13 cellular contexts compared by ENCODE assay signal in the genomic region with DNA sequence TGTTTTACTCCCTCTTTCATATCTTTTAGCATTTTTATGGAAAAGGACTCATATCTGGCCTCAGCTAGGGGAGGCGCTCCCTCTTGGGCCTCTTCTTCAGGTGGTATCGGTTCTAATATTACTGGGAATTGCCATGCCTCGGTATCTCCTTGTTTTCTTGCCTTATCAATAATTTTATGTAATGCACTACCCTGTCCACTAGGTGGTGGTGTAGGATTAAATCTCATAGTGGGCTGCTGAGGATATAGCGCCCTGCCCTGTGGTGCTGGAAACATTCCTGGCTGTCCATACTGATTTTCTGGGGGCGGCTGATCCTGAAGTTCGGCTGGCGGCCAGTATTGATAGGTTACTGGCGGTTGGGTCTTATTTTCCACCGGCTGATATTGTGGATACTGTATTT. TPM values are rescaled to one million over a fixed set of nuclear protein-coding genes. Genes with fewer than 3 reads are reported as not detected.
A peak's percentile ranks its signal among the peaks of the same experiment; 100 is the strongest.
DNase-seq lines count a peak whose midpoint lies in the region; TF ChIP-seq lines count a peak whose summit lies in the region.
"Had no signal": no experiment of that assay in that cellular context is flagged by ENCODE, and none has a peak within 500 bp of the region (broad histone marks: within the 10 kb centered on the region; RNA-seq: fewer than 3 reads in every experiment).

No MANE protein-coding gene starts in this region.

- H3K4me3 Mint-ChIP-seq in MCF 10A (ENCODE audit: unreplicated experiment): no peak overlapping the region

- no TSS peak for BruUV-seq in MCF 10A (replicated peaks; lab: Mats Ljungman, UMichigan)

- H2AFZ ChIP-seq in OCI-LY3 (ENCODE audit: low read depth, low read length): no peak overlapping the region

- H3K4me1 ChIP-seq in breast epithelium (no peaks in the 10 kb centered on the region), OCI-LY3 (ENCODE audit: low read length) (no peaks in the 10 kb centered on the region), left ventricle myocardium inferior (no peaks in the 10 kb centered on the region)
- H3K4me1 ChIP-seq: colonic mucosa, pancreas had no signal

- H3K27ac Mint-ChIP-seq in MCF 10A (ENCODE audit: low read depth, unreplicated experiment): no peak overlapping the region
- H3K27ac Mint-ChIP-seq: IgD-negative memory B cell had no signal

- TF ChIP-seq POLR2A in breast epithelium (IDR thresholded peaks at IDR 0.05): no peak

- peak; percentile 27 for TF ChIP-seq CTCF in MCF 10A (IDR thresholded peaks at IDR 0.05; ENCODE audit: unreplicated experiment)
- TF ChIP-seq CTCF in breast epithelium (IDR thresholded peaks at IDR 0.05): no peak
- peak; percentile 29 for TF ChIP-seq CTCF in OCI-LY3 (IDR thresholded peaks at IDR 0.05; ENCODE audit: low read depth, low read length)
- TF ChIP-seq CTCF in fibroblast of mammary gland (conservative IDR thresholded peaks at IDR 0.05; ENCODE audit: control insufficient read depth, insufficient read depth, low read depth, low read length): peak; percentile 13
- no peak for TF ChIP-seq CTCF in left ventricle myocardium inferior (IDR thresholded peaks at IDR 0.05; ENCODE audit: borderline replicate concordance)

- CTCF ChIA-PET in MCF 10A (lab: Yijun Ruan, JAX): interaction anchor here (0.6 kb wide), 1 partner anchor 12 kb away, joined by 3 read pairs; no protein-coding TSS in a partner anchor

- no peaks in the 10 kb centered on the region for H4K20me1 ChIP-seq in OCI-LY3 (ENCODE audit: insufficient read depth, low read length)

- no peak overlapping the region for H3K27ac ChIP-seq in breast epithelium
- H3K27ac ChIP-seq in OCI-LY3 (ENCODE audit: low read length): no peak overlapping the region
- no peak overlapping the region for H3K27ac ChIP-seq in left ventricle myocardium inferior (replicated peaks)
- H3K27ac ChIP-seq: colonic mucosa, pancreas had no signal

- no peaks in the 10 kb centered on the region for H3K79me2 ChIP-seq in OCI-LY3 (ENCODE audit: low read length)

- peaks cover 56% of the 10 kb centered on the region for H3K36me3 Mint-ChIP-seq in MCF 10A (ENCODE audit: insufficient read depth, unreplicated experiment)

- DNase-seq in MCF 10A (ENCODE audit: unreplicated experiment): no peak
- DNase-seq in breast epithelium (ENCODE audit: low spot score in 2 of 2): no peak
- no peak for DNase-seq in fibroblast of mammary gland (ENCODE audit: low read depth)
- no peak for DNase-seq in Kasumi-1 (lab: John Stamatoyannopoulos, UW)
- no peak for DNase-seq in GDM1 (lab: John Stamatoyannopoulos, UW)
- DNase-seq in left ventricle myocardium inferior: no peak
- DNase-seq in activated CD4-positive, alpha-beta T cell treated with anti-CD3 and anti-CD28 coated beads, Interleukin-2, amount 50 U/mL, for 1 hour: no peak
- DNase-seq: colonic mucosa, NCI-H187, NCI-H774, pancreas had no signal

- POLR2A ChIA-PET in MCF 10A (lab: Yijun Ruan, JAX): no interaction called here

- no peak overlapping the region for H3K4me3 ChIP-seq in breast epithelium
- H3K4me3 ChIP-seq in OCI-LY3 (ENCODE audit: low read length): no peak overlapping the region
- no peak overlapping the region for H3K4me3 ChIP-seq in fibroblast of mammary gland (ENCODE audit: control insufficient read depth, low read depth, low read length)
- H3K4me3 ChIP-seq in left ventricle myocardium inferior: no peak overlapping the region
- H3K4me3 ChIP-seq: colonic mucosa, pancreas had no signal

- H3K36me3 ChIP-seq in breast epithelium: no peaks in the 10 kb centered on the region
- H3K36me3 ChIP-seq in OCI-LY3 (replicated peaks; ENCODE audit: low read depth, low read length): peaks cover 27% of the 10 kb centered on the region
- H3K36me3 ChIP-seq in left ventricle myocardium inferior: peaks cover 91% of the 10 kb centered on the region
- H3K36me3 ChIP-seq: colonic mucosa had no signal

- H3K27me3 ChIP-seq in breast epithelium (no peaks in the 10 kb centered on the region), OCI-LY3 (ENCODE audit: low read depth, low read length) (no peaks in the 10 kb centered on the region), left ventricle myocardium inferior (ENCODE audit: low read depth) (no peaks in the 10 kb centered on the region)
- H3K27me3 ChIP-seq: colonic mucosa, pancreas had no signal

- no peak overlapping the region for H3K4me2 ChIP-seq in OCI-LY3 (ENCODE audit: low read length)

- peaks cover 93 to 97% of the 10 kb centered on the region in 2 donors for H3K9me3 ChIP-seq in breast epithelium
- peaks cover 28% of the 10 kb centered on the region for H3K9me3 ChIP-seq in OCI-LY3 (ENCODE audit: insufficient read depth, low read length)
- peaks cover 99% of the 10 kb centered on the region for H3K9me3 ChIP-seq in left ventricle myocardium inferior (replicated peaks)
- H3K9me3 ChIP-seq: colonic mucosa had no signal

- intact Hi-C loops in MCF 10A (cut with micrococcal nuclease) (no loop called here), breast epithelium (cut with DNase I; ENCODE audit: low total_unique reads) (no loop called here), left ventricle myocardium inferior (cut with micrococcal nuclease) (no loop called here)

- no peak overlapping the region for H3K9ac ChIP-seq in OCI-LY3 (ENCODE audit: low read length)

- H3K27me3 Mint-ChIP-seq in MCF 10A (ENCODE audit: insufficient read depth, unreplicated experiment): no peaks in the 10 kb centered on the region
- H3K27me3 Mint-ChIP-seq: IgD-negative memory B cell had no signal

- H3K4me1 Mint-ChIP-seq in MCF 10A (ENCODE audit: insufficient read depth, unreplicated experiment): no peaks in the 10 kb centered on the region
- H3K4me1 Mint-ChIP-seq: IgD-negative memory B cell had no signal

- peaks cover 30% of the 10 kb centered on the region for H3K9me3 Mint-ChIP-seq in MCF 10A (ENCODE audit: unreplicated experiment)

RNA-seq across cellular contexts. Expression of a gene that starts 35.8 kb away (rescaled TPM):
- 9.0 and 11.0 TPM in 2 replicates for total RNA-seq in MCF 10A (2022)
- total RNA-seq in breast epithelium: 10 to 100 TPM in 2 of 3 donors, 1 to 10 TPM in 1; 5.1 to 19.2 (median 17.4) TPM
- total RNA-seq in left ventricle myocardium inferior: 9.6 TPM

RNA-seq across cellular contexts. Expression of a gene that starts 58.5 kb away (rescaled TPM):
- total RNA-seq in MCF 10A (2022) (6.1 and 10.4 TPM in 2 replicates), breast epithelium (10 to 100 TPM in 2 of 3 donors, 1 to 10 TPM in 1; 6.1 to 15.1 (median 15.1) TPM), left ventricle myocardium inferior (11.4 TPM)

Comparison
In these comparisons a context has a peak if more than half of its experiments do, and no peak if none do; other contexts are left out.
1. CTCF ChIP-seq: peak in MCF 10A (single experiment), OCI-LY3 (single experiment) and fibroblast of mammary gland (single experiment); none in breast epithelium (0 of 3) and left ventricle myocardium inferior (single experiment).